Comparison of ENCODE assay signal across 19 cellular contexts in the genomic region with DNA sequence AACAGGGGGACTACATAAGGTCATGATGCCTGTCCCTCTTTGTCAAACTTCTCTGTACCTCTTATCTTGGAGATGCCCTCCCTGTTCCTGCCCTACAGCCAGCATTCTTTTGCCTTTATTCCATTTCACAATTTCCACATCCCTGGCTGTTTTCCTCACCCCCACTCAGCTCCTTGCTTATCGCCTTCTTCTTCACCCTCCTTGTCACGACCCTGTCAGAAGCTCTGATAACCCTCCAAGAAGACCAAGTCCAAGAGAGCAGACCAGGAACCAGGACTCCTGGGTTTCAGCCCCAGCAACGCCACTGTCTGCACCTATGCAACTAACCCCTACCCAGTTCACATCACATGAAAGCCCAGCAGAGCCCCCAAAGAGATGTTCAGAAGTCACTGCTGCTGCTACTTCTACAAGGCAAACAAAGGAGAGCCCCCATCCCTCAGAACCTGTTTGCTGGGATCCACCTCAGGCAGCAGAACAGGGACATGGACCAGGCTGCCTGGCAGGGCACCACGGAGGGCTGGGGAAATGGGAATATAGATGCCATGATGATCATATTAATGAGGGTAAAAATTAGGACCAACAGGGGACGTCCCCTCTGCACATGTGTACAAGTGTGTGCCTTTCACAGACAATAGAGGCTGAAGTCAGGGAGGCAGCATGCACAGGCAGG.
"Had no signal": no experiment of that assay in that cellular context is flagged by ENCODE, and none has a peak within 500 bp of the region (broad histone marks: within the 10 kb centered on the region; RNA-seq: fewer than 3 reads in every experiment).

No MANE protein-coding gene starts in this region.

- H3K27me3 ChIP-seq: SJSA1 had no signal

- H3K4me1 ChIP-seq: SJSA1 had no signal

- H3K27ac ChIP-seq: HL-60, RWPE1, SJSA1, SK-N-MC had no signal

- ATAC-seq: Panc1, PC-3 had no signal

- DNase-seq: KBM-7, MV-4-11, NCI-H1048, NCI-H1105, NCI-H1436 treated with DMSO at 0.1 percent for 48 hours, NCI-H1694, NCI-H187 treated with DMSO at 0.1 percent for 48 hours, NCI-H2029 treated with DMSO at 0.1 percent for 48 hours, NCI-H2107, NCI-H2227 treated with DMSO at 0.1 percent for 48 hours, NCI-H526 treated with DMSO at 0.1 percent for 48 hours, NCI-H774, PC-3, SIG-M5 had no signal

- H3K4me3 ChIP-seq: SJSA1, SK-N-MC had no signal

- H3K36me3 ChIP-seq: SJSA1 had no signal

- H3K9me3 ChIP-seq: SJSA1 had no signal
